In the genomic region with DNA sequence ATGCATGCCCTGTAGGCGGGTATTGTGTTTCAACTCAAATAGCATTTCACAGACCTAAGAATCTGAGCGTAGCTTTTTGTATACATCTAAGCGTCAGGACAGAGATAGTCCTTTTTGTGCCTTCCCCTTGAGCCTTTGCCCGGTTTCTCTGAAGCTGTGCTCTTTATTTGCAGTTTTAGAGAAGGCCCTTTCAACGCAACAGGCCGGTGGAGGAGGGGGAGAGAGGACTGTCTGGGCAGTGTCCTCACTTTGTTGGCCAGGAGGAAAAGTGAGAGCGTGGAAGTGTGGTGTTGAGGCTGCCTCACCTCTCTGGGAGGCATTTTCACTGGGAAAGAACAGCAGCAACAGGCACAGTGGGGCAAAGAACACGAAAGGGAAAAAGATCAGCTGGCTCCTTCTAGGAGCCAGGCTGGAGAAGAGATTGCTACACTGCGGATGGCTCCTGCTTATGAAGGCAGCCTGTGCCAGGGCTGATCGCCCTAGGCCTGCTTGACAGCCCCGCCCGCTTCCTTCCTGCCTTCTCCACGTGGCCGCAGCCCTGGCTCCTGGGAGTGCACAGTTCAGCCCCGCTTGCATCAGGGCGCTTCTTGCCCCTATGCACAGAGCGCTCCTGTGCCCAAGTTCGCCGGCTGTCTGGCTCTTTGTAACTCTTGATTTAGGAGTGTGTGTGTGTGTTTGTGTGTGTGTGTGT, we compare ENCODE assay signal across 10 cellular contexts.
DNase-seq lines count a peak whose midpoint lies in the region; ATAC-seq and TF ChIP-seq lines count a peak whose summit lies in the region.
"Had no signal": no experiment of that assay in that cellular context is flagged by ENCODE, and none has a peak within 500 bp of the region (broad histone marks: within the 10 kb centered on the region; RNA-seq: fewer than 3 reads in every experiment).

No MANE protein-coding gene starts in this region.

- POLR2A ChIA-PET in SK-N-SH (lab: Yijun Ruan, JAX): no interaction called here

- no peaks in the 10 kb centered on the region for H3K9me3 Mint-ChIP-seq in stimulated activated memory B cell treated with anti-CD40 and anti-IgM and Interleukin-4, amounts not matched to agents 10 μg/mL and 1 μg/mL and 100 μg/mL, for 72 hours

- WGBS in SK-N-SH (ENCODE audit: low lambda C conversion rate): 64% methylated on average over 18 of the region's 19 CpGs

- H4K20me1 ChIP-seq in SK-N-SH (ENCODE audit: insufficient read depth): no peaks in the 10 kb centered on the region

- H3K4me3 ChIP-seq in SK-N-SH (ENCODE audit: low read depth in 2 of 2, low read length in 1 of 2) (no peak overlapping the region), subcutaneous abdominal adipose tissue (ENCODE audit: low read depth in 1 of 5, low read length in 5 of 5) (peak overlapping the region; percentile 8 to 57 (median 43))

- peaks cover 0 to 11% of the 10 kb centered on the region in 2 experiments; a peak in 2 of 4 replicates for H3K4me1 ChIP-seq in SK-N-SH (ENCODE audit: control insufficient read depth in 1 of 2, insufficient read depth in 2 of 2, low read depth in 1 of 2, low read length in 1 of 2)
- peaks cover 0 to 50% (median 18%) of the 10 kb centered on the region in 5 donors for H3K4me1 ChIP-seq in subcutaneous abdominal adipose tissue (ENCODE audit: control insufficient read depth in 5 of 5, insufficient read depth in 5 of 5, low read length in 5 of 5)

- H3K9me2 ChIP-seq in SK-N-SH: no peaks in the 10 kb centered on the region

- no peak for ATAC-seq in SK-N-SH treated with all-trans-retinoic acid at 6 μM for 48 hours
- ATAC-seq in HG03442 (IDR thresholded peaks at IDR 0.05; ENCODE audit: unreplicated experiment): no peak
- no peak for ATAC-seq in stimulated activated memory B cell treated with anti-CD40 and anti-IgM and Interleukin-4, amounts not matched to agents 10 μg/mL and 1 μg/mL and 100 μg/mL, for 72 hours

- H3K9me3 ChIP-seq in SK-N-SH (peaks cover under 1% of the 10 kb centered on the region; the same call in 1 of the 2 replicates), subcutaneous abdominal adipose tissue (ENCODE audit: control insufficient read depth in 5 of 5, low read length in 5 of 5) (no peaks in the 10 kb centered on the region)
- H3K9me3 ChIP-seq: thoracic aorta had no signal

- peaks cover 7% of the 10 kb centered on the region for H3K4me1 Mint-ChIP-seq in stimulated activated memory B cell treated with anti-CD40 and anti-IgM and Interleukin-4, amounts not matched to agents 10 μg/mL and 1 μg/mL and 100 μg/mL, for 72 hours

- no peaks in the 10 kb centered on the region for H3K36me3 Mint-ChIP-seq in stimulated activated memory B cell treated with anti-CD40 and anti-IgM and Interleukin-4, amounts not matched to agents 10 μg/mL and 1 μg/mL and 100 μg/mL, for 72 hours

- TF ChIP-seq RAD21 in SK-N-SH (IDR thresholded peaks at IDR 0.05; ENCODE audit: low read length): no peak

- H3K4me2 ChIP-seq in SK-N-SH: no peak overlapping the region

- no peak overlapping the region for H3K27ac ChIP-seq in SK-N-SH (ENCODE audit: low read depth in 2 of 2, low read length in 1 of 2)
- H3K27ac ChIP-seq in subcutaneous abdominal adipose tissue (ENCODE audit: low read depth, low read length): peak overlapping the region; percentile 39
- H3K27ac ChIP-seq: thoracic aorta had no signal

- H3K79me2 ChIP-seq in SK-N-SH (ENCODE audit: insufficient read depth): no peaks in the 10 kb centered on the region

- no peak overlapping the region for H3K9ac ChIP-seq in SK-N-SH
- H3K9ac ChIP-seq in subcutaneous abdominal adipose tissue (ENCODE audit: low read length in 5 of 5): peak overlapping the region in 1 of 5 donors; percentile 31

- no peak overlapping the region for H3K4me3 Mint-ChIP-seq in stimulated activated memory B cell treated with anti-CD40 and anti-IgM and Interleukin-4, amounts not matched to agents 10 μg/mL and 1 μg/mL and 100 μg/mL, for 72 hours

- no peak for TF ChIP-seq EP300 in SK-N-SH (IDR thresholded peaks at IDR 0.05; ENCODE audit: borderline replicate concordance in 1 of 2, low read depth in 1 of 2, low read length in 1 of 2)

- peaks cover 60% of the 10 kb centered on the region for H3K27me3 Mint-ChIP-seq in stimulated activated memory B cell treated with anti-CD40 and anti-IgM and Interleukin-4, amounts not matched to agents 10 μg/mL and 1 μg/mL and 100 μg/mL, for 72 hours

- no peaks in the 10 kb centered on the region for H3K27me3 ChIP-seq in SK-N-SH (ENCODE audit: insufficient read depth)
- H3K27me3 ChIP-seq in subcutaneous abdominal adipose tissue (ENCODE audit: control insufficient read depth in 5 of 5, insufficient read depth in 4 of 5, low read length in 5 of 5): peaks cover 0 to 5% (median 0%) of the 10 kb centered on the region in 5 donors

- no peaks in the 10 kb centered on the region for H3F3A ChIP-seq in SK-N-SH (replicated peaks; ENCODE audit: insufficient read depth)

- DNase-seq in SK-N-SH (peak; percentile 37), anterior cingulate cortex (lab: John Stamatoyannopoulos, UW) (peak in 46 of 58 donors; percentile 4 to 62 (median 38)), islet precursor cell (peak; percentile 79)
- DNase-seq in stimulated activated naive CD4-positive, alpha-beta T cell (lab: John Stamatoyannopoulos, UW): no peak
- DNase-seq: NCI-H526 had no signal

- no peak overlapping the region for H2AFZ ChIP-seq in SK-N-SH (ENCODE audit: low read depth)

- H3K36me3 ChIP-seq in SK-N-SH (replicated peaks in 1 of 2; ENCODE audit: control insufficient read depth in 1 of 2, insufficient read depth in 2 of 2, low read length in 1 of 2) (no peaks in the 10 kb centered on the region), subcutaneous abdominal adipose tissue (ENCODE audit: control insufficient read depth in 5 of 5, insufficient read depth in 5 of 5, low read length in 5 of 5) (no peaks in the 10 kb centered on the region)
- H3K36me3 ChIP-seq: thoracic aorta had no signal

- no peak overlapping the region for H3K27ac Mint-ChIP-seq in stimulated activated memory B cell treated with anti-CD40 and anti-IgM and Interleukin-4, amounts not matched to agents 10 μg/mL and 1 μg/mL and 100 μg/mL, for 72 hours

- CTCF ChIA-PET in SK-N-SH (lab: Yijun Ruan, JAX): no interaction called here

- TF ChIP-seq CTCF in SK-N-SH (IDR thresholded peaks at IDR 0.05): no peak

TF ChIP-seq in SK-N-SH, 30 proteins besides CTCF, POLR2A, EP300 and RAD21 (continues in another document):
- TF ChIP-seq NFIC (IDR thresholded peaks at IDR 0.05; ENCODE audit: borderline replicate concordance): no peak
- no peak for TF ChIP-seq EZH2phosphoT487 (IDR thresholded peaks at IDR 0.05; ENCODE audit: borderline replicate concordance, low read depth)
- TF ChIP-seq, protein P1, sequence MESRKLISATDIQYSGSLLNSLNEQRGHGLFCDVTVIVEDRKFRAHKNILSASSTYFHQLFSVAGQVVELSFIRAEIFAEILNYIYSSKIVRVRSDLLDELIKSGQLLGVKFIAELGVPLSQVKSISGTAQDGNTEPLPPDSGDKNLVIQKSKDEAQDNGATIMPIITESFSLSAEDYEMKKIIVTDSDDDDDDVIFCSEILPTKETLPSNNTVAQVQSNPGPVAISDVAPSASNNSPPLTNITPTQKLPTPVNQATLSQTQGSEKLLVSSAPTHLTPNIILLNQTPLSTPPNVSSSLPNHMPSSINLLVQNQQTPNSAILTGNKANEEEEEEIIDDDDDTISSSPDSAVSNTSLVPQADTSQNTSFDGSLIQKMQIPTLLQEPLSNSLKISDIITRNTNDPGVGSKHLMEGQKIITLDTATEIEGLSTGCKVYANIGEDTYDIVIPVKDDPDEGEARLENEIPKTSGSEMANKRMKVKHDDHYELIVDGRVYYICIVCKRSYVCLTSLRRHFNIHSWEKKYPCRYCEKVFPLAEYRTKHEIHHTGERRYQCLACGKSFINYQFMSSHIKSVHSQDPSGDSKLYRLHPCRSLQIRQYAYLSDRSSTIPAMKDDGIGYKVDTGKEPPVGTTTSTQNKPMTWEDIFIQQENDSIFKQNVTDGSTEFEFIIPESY (IDR thresholded peaks at IDR 0.05; ENCODE audit: borderline replicate concordance, low read depth): no peak
- TF ChIP-seq SIN3A (IDR thresholded peaks at IDR 0.05; ENCODE audit: borderline replicate concordance, low read depth, low read length): no peak
- TF ChIP-seq ELF1 (IDR thresholded peaks at IDR 0.05): no peak
- no peak for TF ChIP-seq POLR2AphosphoS5 (IDR thresholded peaks at IDR 0.05; ENCODE audit: low read depth, low read length)
- TF ChIP-seq FOXM1 (IDR thresholded peaks at IDR 0.05; ENCODE audit: low read depth): no peak

TF ChIP-seq in SK-N-SH treated with all-trans-retinoic acid at 6 μM for 48 hours, 23 proteins besides CTCF, POLR2A, EP300 and RAD21 (continues in another document):
- TF ChIP-seq, protein P2, sequence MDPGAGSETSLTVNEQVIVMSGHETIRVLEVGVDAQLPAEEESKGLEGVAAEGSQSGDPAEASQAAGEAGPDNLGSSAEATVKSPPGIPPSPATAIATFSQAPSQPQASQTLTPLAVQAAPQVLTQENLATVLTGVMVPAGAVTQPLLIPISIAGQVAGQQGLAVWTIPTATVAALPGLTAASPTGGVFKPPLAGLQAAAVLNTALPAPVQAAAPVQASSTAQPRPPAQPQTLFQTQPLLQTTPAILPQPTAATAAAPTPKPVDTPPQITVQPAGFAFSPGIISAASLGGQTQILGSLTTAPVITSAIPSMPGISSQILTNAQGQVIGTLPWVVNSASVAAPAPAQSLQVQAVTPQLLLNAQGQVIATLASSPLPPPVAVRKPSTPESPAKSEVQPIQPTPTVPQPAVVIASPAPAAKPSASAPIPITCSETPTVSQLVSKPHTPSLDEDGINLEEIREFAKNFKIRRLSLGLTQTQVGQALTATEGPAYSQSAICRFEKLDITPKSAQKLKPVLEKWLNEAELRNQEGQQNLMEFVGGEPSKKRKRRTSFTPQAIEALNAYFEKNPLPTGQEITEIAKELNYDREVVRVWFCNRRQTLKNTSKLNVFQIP (CRISPR knock-in tag; IDR thresholded peaks at IDR 0.05; ENCODE audit: borderline replicate concordance, low read depth): no peak
- TF ChIP-seq, protein P3, sequence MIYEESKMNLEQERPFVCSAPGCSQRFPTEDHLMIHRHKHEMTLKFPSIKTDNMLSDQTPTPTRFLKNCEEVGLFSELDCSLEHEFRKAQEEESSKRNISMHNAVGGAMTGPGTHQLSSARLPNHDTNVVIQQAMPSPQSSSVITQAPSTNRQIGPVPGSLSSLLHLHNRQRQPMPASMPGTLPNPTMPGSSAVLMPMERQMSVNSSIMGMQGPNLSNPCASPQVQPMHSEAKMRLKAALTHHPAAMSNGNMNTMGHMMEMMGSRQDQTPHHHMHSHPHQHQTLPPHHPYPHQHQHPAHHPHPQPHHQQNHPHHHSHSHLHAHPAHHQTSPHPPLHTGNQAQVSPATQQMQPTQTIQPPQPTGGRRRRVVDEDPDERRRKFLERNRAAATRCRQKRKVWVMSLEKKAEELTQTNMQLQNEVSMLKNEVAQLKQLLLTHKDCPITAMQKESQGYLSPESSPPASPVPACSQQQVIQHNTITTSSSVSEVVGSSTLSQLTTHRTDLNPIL (CRISPR knock-in tag; IDR thresholded peaks at IDR 0.05; ENCODE audit: low read depth): no peak
- no peak for TF ChIP-seq TOX (CRISPR knock-in tag; IDR thresholded peaks at IDR 0.05; ENCODE audit: borderline replicate concordance)
- TF ChIP-seq OSR1 (CRISPR knock-in tag; IDR thresholded peaks at IDR 0.05): no peak

Comparison
In these comparisons a context has a peak if more than half of its experiments do, and no peak if none do; other contexts are left out.
1. DNase-seq: peak in SK-N-SH (single experiment), anterior cingulate cortex (46 of 58) and islet precursor cell (single experiment); none in stimulated activated naive CD4-positive, alpha-beta T cell (0 of 6).
2. H3K4me3 ChIP-seq: peak in subcutaneous abdominal adipose tissue (5 of 5); none in SK-N-SH (0 of 2).